14 cellular contexts compared by ENCODE assay signal in the genomic region with DNA sequence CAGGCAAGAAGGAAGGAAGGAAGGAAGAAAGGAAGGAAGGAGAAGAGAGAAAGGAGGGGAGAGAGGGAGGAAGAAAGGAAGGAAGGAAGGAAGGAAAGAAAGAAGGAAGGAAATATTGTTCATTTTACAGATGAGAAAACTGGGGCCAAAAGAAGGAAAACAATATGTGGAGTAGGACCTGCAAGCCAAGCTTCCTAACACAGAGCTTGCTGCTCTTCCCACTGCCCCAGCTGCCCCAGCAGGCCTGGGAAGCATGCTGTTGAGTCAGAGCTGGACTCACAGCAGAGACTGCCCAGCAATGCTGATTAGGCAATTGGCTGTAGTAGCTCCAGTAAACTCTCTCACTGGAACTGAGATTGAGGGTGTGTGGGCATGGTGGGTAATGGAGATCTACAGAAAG. TPM values are rescaled to one million over a fixed set of nuclear protein-coding genes. Genes with fewer than 3 reads are reported as not detected.
DNase-seq lines count a peak whose midpoint lies in the region; ATAC-seq and TF ChIP-seq lines count a peak whose summit lies in the region.
"Had no signal": no experiment of that assay in that cellular context is flagged by ENCODE, and none has a peak within 500 bp of the region (broad histone marks: within the 10 kb centered on the region; RNA-seq: fewer than 3 reads in every experiment).

No MANE protein-coding gene starts in this region.

- H3K4me3 Mint-ChIP-seq in T-helper 17 cell, result no peak overlapping the region
- H3K4me3 Mint-ChIP-seq: T-helper 1 cell treated with Interleukin-12 subunit alpha and Interleukin-12 subunit beta and Interleukin-4 antibody, amounts not matched to agents 30 μg/mL and 1 μg/mL, for 36 hours had no signal

- H3K9me3 ChIP-seq in psoas muscle (no peaks in the 10 kb centered on the region), T-helper 17 cell (ENCODE audit: control insufficient read depth, low read length, poor library complexity, severe bottlenecking) (no peaks in the 10 kb centered on the region)
- H3K9me3 ChIP-seq: lower lobe of right lung had no signal

- H3K4me1 ChIP-seq in psoas muscle, result no peaks in the 10 kb centered on the region
- H3K4me1 ChIP-seq: lower lobe of right lung had no signal

- H3K27me3 Mint-ChIP-seq in T-helper 17 cell, result peaks cover 27% of the 10 kb centered on the region

- no peaks in the 10 kb centered on the region for H3K27me3 ChIP-seq in psoas muscle (ENCODE audit: insufficient read depth in 3 of 3, low read length in 2 of 3)

- intact Hi-C loops in psoas muscle (cut with DNase I), result no loop called here

- no peak overlapping the region for H3K27ac Mint-ChIP-seq in T-helper 17 cell
- H3K27ac Mint-ChIP-seq: T-helper 1 cell treated with Interleukin-12 subunit alpha and Interleukin-12 subunit beta and Interleukin-4 antibody, amounts not matched to agents 30 μg/mL and 1 μg/mL, for 36 hours had no signal

- peak overlapping the region; percentile 60 for H3K27ac ChIP-seq in psoas muscle
- H3K27ac ChIP-seq: HL-60, lower lobe of right lung had no signal

- ATAC-seq in psoas muscle, result peak; percentile 97 to 99 (median 98)
- no peak for ATAC-seq in T-helper 17 cell
- ATAC-seq: esophagus mucosa, lower lobe of right lung had no signal

- H3K4me3 ChIP-seq in fibroblast of villous mesenchyme (ENCODE audit: low read depth, low read length), result no peak overlapping the region
- no peak overlapping the region for H3K4me3 ChIP-seq in psoas muscle
- H3K4me3 ChIP-seq: lower lobe of right lung had no signal

- H3K36me3 Mint-ChIP-seq in T-helper 17 cell (ENCODE audit: low read depth), result peaks cover 2% of the 10 kb centered on the region

- no peak for TF ChIP-seq CTCF in fibroblast of villous mesenchyme (IDR thresholded peaks at IDR 0.05; ENCODE audit: insufficient read depth, low read depth, low read length)
- no peak for TF ChIP-seq CTCF in psoas muscle (IDR thresholded peaks at IDR 0.05)

- no peaks in the 10 kb centered on the region for H3K36me3 ChIP-seq in psoas muscle (ENCODE audit: insufficient read depth in 1 of 2, low read depth in 1 of 2)
- H3K36me3 ChIP-seq: lower lobe of right lung had no signal

- DNase-seq in EL (peak; percentile 70), SHP77 (lab: John Stamatoyannopoulos, UW) (peak; percentile 52 to 68), fibroblast of villous mesenchyme (ENCODE audit: low read depth) (peak; percentile 87), psoas muscle (peak; percentile 39 to 60), NCI-H1105 treated with DMSO at 0.1 percent for 48 hours (lab: John Stamatoyannopoulos, UW) (no peak), NCI-H1694 (lab: John Stamatoyannopoulos, UW) (no peak), T-helper 17 cell (no peak)
- no peak for DNase-seq in activated naive CD4-positive, alpha-beta T cell treated with Interleukin-2 at 50 U/mL for 16 hours
- DNase-seq: lower lobe of right lung; NCI-H1417; NK-92 treated with Interleukin-12 subunit alpha and Interleukin-12 subunit beta, amount 100 ng/mL, for 24 hours had no signal

- peaks cover 4% of the 10 kb centered on the region for H3K4me1 Mint-ChIP-seq in T-helper 17 cell

RNA-seq across cellular contexts. Expression of gene SMCO4, which starts 42.6 kb away (rescaled TPM):
- total RNA-seq in fibroblast of villous mesenchyme (8.4 and 9.1 TPM in 2 replicates), psoas muscle (10 to 100 TPM in 2 of 4 donors, 1 to 10 TPM in 2; 8.0 to 21.8 (median 9.5) TPM), T-helper 17 cell (1 to 10 TPM; 6.6 to 8.9 TPM)
- polyA plus RNA-seq in psoas muscle, result 10 to 100 TPM in 1 of 3 donors, 1 to 10 TPM in 2; 3.5 to 10.8 (median 5.5) TPM

Comparison
In these comparisons a context has a peak if more than half of its experiments do, and no peak if none do; other contexts are left out.
1. DNase-seq: peak in EL (single experiment), SHP77 (2 of 2), fibroblast of villous mesenchyme (single experiment) and psoas muscle (2 of 2); none in NCI-H1105 treated with DMSO at 0.1 percent for 48 hours (single experiment), NCI-H1694 (single experiment), T-helper 17 cell (0 of 3) and activated naive CD4-positive, alpha-beta T cell treated with Interleukin-2 at 50 U/mL for 16 hours (single experiment).